15 cellular contexts compared by ENCODE assay signal in the genomic region with DNA sequence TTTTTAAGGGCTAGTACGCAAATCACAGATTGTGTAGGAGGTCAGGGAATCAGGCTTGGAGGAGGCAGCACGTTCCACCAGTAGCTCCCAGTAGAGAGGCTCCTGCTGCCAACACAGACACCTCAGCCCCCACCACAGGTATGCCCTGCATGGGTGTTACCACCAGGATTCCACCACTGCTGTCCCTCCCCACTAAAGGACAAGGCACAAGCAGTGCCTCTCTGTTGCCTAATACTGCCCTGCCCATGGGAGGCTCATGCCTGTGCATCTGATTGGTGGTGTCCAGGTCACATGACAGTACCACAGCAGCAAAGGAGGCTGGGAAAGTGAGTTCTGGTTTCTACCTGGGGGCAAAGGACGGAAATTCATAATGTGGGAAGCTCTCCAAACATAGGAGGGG. TPM values are rescaled to one million over a fixed set of nuclear protein-coding genes. Genes with fewer than 3 reads are reported as not detected.
A peak's percentile ranks its signal among the peaks of the same experiment; 100 is the strongest.
DNase-seq lines count a peak whose midpoint lies in the region; ATAC-seq, FAIRE-seq and TF ChIP-seq lines count a peak whose summit lies in the region.
"Had no signal": no experiment of that assay in that cellular context is flagged by ENCODE, and none has a peak within 500 bp of the region (broad histone marks: within the 10 kb centered on the region; RNA-seq: fewer than 3 reads in every experiment).

No MANE protein-coding gene starts in this region.

- no peaks in the 10 kb centered on the region for H3K27me3 ChIP-seq in RWPE2 (ENCODE audit: insufficient read depth, poor library complexity, severe bottlenecking)

- ATAC-seq in natural killer cell treated with Interleukin-12 subunit alpha and Interleukin-12 subunit beta and Interleukin-15 and Interleukin-18, amount 100 ng/mL, for 72 hours: peak; percentile 27 to 55
- ATAC-seq in natural killer cell (no peak), RWPE2 (ENCODE audit: low read depth) (peak; percentile 62; the same call in 2 of the 3 replicates)
- no peak for ATAC-seq in activated T-cell treated with anti-CD3 and anti-CD28 coated beads, Interleukin-2, amount 50 U/mL, for 72 hours (replicated peaks in 1 of 2)
- ATAC-seq: sciatic nerve, T-helper 17 cell had no signal

- no peaks in the 10 kb centered on the region for H3K9me3 Mint-ChIP-seq in natural killer cell treated with Interleukin-12 subunit alpha and Interleukin-12 subunit beta and Interleukin-15 and Interleukin-18, amount 100 ng/mL, for 72 hours
- H3K9me3 Mint-ChIP-seq in natural killer cell (no peaks in the 10 kb centered on the region), immature natural killer cell (no peaks in the 10 kb centered on the region)
- H3K9me3 Mint-ChIP-seq in activated T-cell treated with anti-CD3 and anti-CD28 coated beads, Interleukin-2, amount 50 U/mL, for 72 hours: peaks cover 0 to 2% of the 10 kb centered on the region in 2 donors

- H3K4me1 ChIP-seq in RWPE2 (ENCODE audit: insufficient read depth, poor library complexity, severe bottlenecking): no peaks in the 10 kb centered on the region

- H3K27ac ChIP-seq in RWPE2 (ENCODE audit: poor library complexity, severe bottlenecking): no peak overlapping the region

- TF ChIP-seq CTCF in natural killer cell (IDR thresholded peaks at IDR 0.05) (no peak), RWPE2 (IDR thresholded peaks at IDR 0.05; ENCODE audit: poor library complexity, severe bottlenecking) (no peak)

- H3K4me3 Mint-ChIP-seq in natural killer cell treated with Interleukin-12 subunit alpha and Interleukin-12 subunit beta and Interleukin-15 and Interleukin-18, amount 100 ng/mL, for 72 hours: no peak overlapping the region
- H3K4me3 Mint-ChIP-seq in natural killer cell: no peak overlapping the region
- no peak overlapping the region for H3K4me3 Mint-ChIP-seq in immature natural killer cell
- H3K4me3 Mint-ChIP-seq in activated T-cell treated with anti-CD3 and anti-CD28 coated beads, Interleukin-2, amount 50 U/mL, for 72 hours: no peak overlapping the region
- H3K4me3 Mint-ChIP-seq: activated naive CD8-positive, alpha-beta T cell; T-helper 17 cell; type B pancreatic cell had no signal

- no peak for DNase-seq in natural killer cell treated with Interleukin-12 subunit alpha and Interleukin-12 subunit beta and Interleukin-15 and Interleukin-18, amount 100 ng/mL, for 72 hours (ENCODE audit: low spot score)
- DNase-seq in natural killer cell: no peak
- peak; percentile 48 for DNase-seq in RWPE2 (ENCODE audit: low spot score)
- peak in 39 of 42 donors; percentile 25 to 80 (median 60) for DNase-seq in head of caudate nucleus
- DNase-seq in urothelium cell line (ENCODE audit: low spot score): no peak
- DNase-seq in DMS153 (lab: John Stamatoyannopoulos, UW): no peak
- DNase-seq in immature natural killer cell: no peak
- DNase-seq in activated T-cell treated with anti-CD3 and anti-CD28 coated beads, Interleukin-2, amount 50 U/mL, for 72 hours: no peak
- DNase-seq: activated CD4-positive, alpha-beta T cell treated with anti-CD3 and anti-CD28 coated beads for 4 hours; mesenchymal stem cell; T-helper 17 cell had no signal

- intact Hi-C loops in natural killer cell (cut with micrococcal nuclease): no loop called here
- intact Hi-C loops in head of caudate nucleus (cut with DNase I): no loop called here

- H3K4me3 ChIP-seq in RWPE2 (ENCODE audit: severe bottlenecking): no peak overlapping the region

- H3K27ac Mint-ChIP-seq in natural killer cell treated with Interleukin-12 subunit alpha and Interleukin-12 subunit beta and Interleukin-15 and Interleukin-18, amount 100 ng/mL, for 72 hours: no peak overlapping the region
- H3K27ac Mint-ChIP-seq in natural killer cell (no peak overlapping the region), immature natural killer cell (no peak overlapping the region)
- no peak overlapping the region for H3K27ac Mint-ChIP-seq in activated T-cell treated with anti-CD3 and anti-CD28 coated beads, Interleukin-2, amount 50 U/mL, for 72 hours
- H3K27ac Mint-ChIP-seq: activated naive CD8-positive, alpha-beta T cell; T-helper 17 cell; type B pancreatic cell had no signal

- H3K4me1 Mint-ChIP-seq in natural killer cell treated with Interleukin-12 subunit alpha and Interleukin-12 subunit beta and Interleukin-15 and Interleukin-18, amount 100 ng/mL, for 72 hours (ENCODE audit: low read depth in 2 of 2): no peaks in the 10 kb centered on the region
- H3K4me1 Mint-ChIP-seq in natural killer cell (no peaks in the 10 kb centered on the region), immature natural killer cell (no peaks in the 10 kb centered on the region)
- no peaks in the 10 kb centered on the region for H3K4me1 Mint-ChIP-seq in activated T-cell treated with anti-CD3 and anti-CD28 coated beads, Interleukin-2, amount 50 U/mL, for 72 hours (ENCODE audit: low read depth)
- H3K4me1 Mint-ChIP-seq: T-helper 17 cell had no signal

- no peaks in the 10 kb centered on the region for H3K36me3 ChIP-seq in RWPE2 (ENCODE audit: low read depth)

- peaks cover 3% of the 10 kb centered on the region for H3K9me3 ChIP-seq in RWPE2 (ENCODE audit: severe bottlenecking)

- peak; percentile 17 for FAIRE-seq in urothelium cell line (lab: Jason Lieb, UNC)
- FAIRE-seq: frontal cortex had no signal

- H3K36me3 Mint-ChIP-seq in natural killer cell treated with Interleukin-12 subunit alpha and Interleukin-12 subunit beta and Interleukin-15 and Interleukin-18, amount 100 ng/mL, for 72 hours: no peaks in the 10 kb centered on the region
- H3K36me3 Mint-ChIP-seq in natural killer cell (no peaks in the 10 kb centered on the region), immature natural killer cell (no peaks in the 10 kb centered on the region)
- peaks cover under 1 to 2% of the 10 kb centered on the region in 2 donors for H3K36me3 Mint-ChIP-seq in activated T-cell treated with anti-CD3 and anti-CD28 coated beads, Interleukin-2, amount 50 U/mL, for 72 hours (ENCODE audit: insufficient read depth in 2 of 2)
- H3K36me3 Mint-ChIP-seq: type B pancreatic cell had no signal

- H3K27me3 Mint-ChIP-seq in natural killer cell treated with Interleukin-12 subunit alpha and Interleukin-12 subunit beta and Interleukin-15 and Interleukin-18, amount 100 ng/mL, for 72 hours: peaks cover 23 to 29% of the 10 kb centered on the region in 2 donors
- H3K27me3 Mint-ChIP-seq in natural killer cell (ENCODE audit: low read depth in 2 of 2) (peaks cover 16 to 34% of the 10 kb centered on the region in 2 donors), immature natural killer cell (ENCODE audit: low read depth in 3 of 3) (peaks cover 4 to 18% (median 5%) of the 10 kb centered on the region in 3 donors)
- peaks cover 46% of the 10 kb centered on the region for H3K27me3 Mint-ChIP-seq in activated T-cell treated with anti-CD3 and anti-CD28 coated beads, Interleukin-2, amount 50 U/mL, for 72 hours (ENCODE audit: low read depth)
- H3K27me3 Mint-ChIP-seq: type B pancreatic cell had no signal

RNA-seq across cellular contexts. Expression of a gene that starts 33.6 kb away (rescaled TPM):
- total RNA-seq in natural killer cell treated with Interleukin-12 subunit alpha and Interleukin-12 subunit beta and Interleukin-15 and Interleukin-18, amount 100 ng/mL, for 72 hours: not detected
- total RNA-seq in natural killer cell: not detected
- not detected for polyA plus RNA-seq in immature natural killer cell
- not detected for total RNA-seq in activated T-cell treated with anti-CD3 and anti-CD28 coated beads, Interleukin-2, amount 50 U/mL, for 72 hours
- total RNA-seq: T-helper 17 cell had no signal

Comparison
In these comparisons a context has a peak if more than half of its experiments do, and no peak if none do; other contexts are left out.
1. ATAC-seq: peak in natural killer cell treated with Interleukin-12 subunit alpha and Interleukin-12 subunit beta and Interleukin-15 and Interleukin-18, amount 100 ng/mL, for 72 hours (2 of 2) and RWPE2 (single experiment); none in natural killer cell (0 of 3) and activated T-cell treated with anti-CD3 and anti-CD28 coated beads, Interleukin-2, amount 50 U/mL, for 72 hours (0 of 2).
2. DNase-seq: peak in RWPE2 (single experiment) and head of caudate nucleus (39 of 42); none in natural killer cell treated with Interleukin-12 subunit alpha and Interleukin-12 subunit beta and Interleukin-15 and Interleukin-18, amount 100 ng/mL, for 72 hours (single experiment), natural killer cell (single experiment), urothelium cell line (single experiment), DMS153 (single experiment), immature natural killer cell (0 of 3) and activated T-cell treated with anti-CD3 and anti-CD28 coated beads, Interleukin-2, amount 50 U/mL, for 72 hours (0 of 2).